ENCODE assay signal across 12 cellular contexts in the genomic region with DNA sequence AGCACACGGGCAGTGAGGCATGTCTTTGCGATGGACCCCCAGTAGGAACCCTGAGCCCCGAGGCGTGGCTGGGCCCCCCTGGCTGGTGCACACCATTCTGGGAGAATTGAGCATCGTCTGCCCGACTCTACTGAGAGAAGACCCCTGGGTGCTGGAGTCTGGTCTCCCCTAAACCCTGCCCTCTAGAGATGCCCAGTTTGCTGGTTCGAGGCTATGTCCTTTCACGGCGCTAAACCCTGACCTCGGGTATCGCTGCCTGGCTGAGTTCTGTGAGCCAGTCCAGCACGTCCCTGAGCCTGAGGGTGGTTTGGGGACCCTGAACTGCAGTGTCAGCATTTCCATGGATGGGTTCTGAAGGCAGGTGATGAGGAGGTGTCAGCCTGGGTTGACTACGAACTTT.
DNase-seq lines count a peak whose midpoint lies in the region; ATAC-seq and TF ChIP-seq lines count a peak whose summit lies in the region.
"Had no signal": no experiment of that assay in that cellular context is flagged by ENCODE, and none has a peak within 500 bp of the region (broad histone marks: within the 10 kb centered on the region; RNA-seq: fewer than 3 reads in every experiment).

No MANE protein-coding gene starts in this region.

- CTCF ChIA-PET in naive thymus-derived CD4-positive, alpha-beta T cell (lab: Charles Lee), result no interaction called here

- no peaks in the 10 kb centered on the region for H3K27me3 ChIP-seq in colonic mucosa
- no peaks in the 10 kb centered on the region for H3K27me3 ChIP-seq in naive thymus-derived CD4-positive, alpha-beta T cell (ENCODE audit: control insufficient read depth in 2 of 2, insufficient read depth in 2 of 2, low read length in 2 of 2)
- H3K27me3 ChIP-seq in tibial nerve, result no peaks in the 10 kb centered on the region
- H3K27me3 ChIP-seq: suprapubic skin had no signal

- no peak for TF ChIP-seq POLR2A in tibial nerve (IDR thresholded peaks at IDR 0.05)

- no peak for ATAC-seq in activated naive CD4-positive, alpha-beta T cell treated with anti-CD3 and anti-CD28 coated beads, Interleukin-2, amount 50 U/mL, for 72 hours
- no peak for ATAC-seq in naive thymus-derived CD4-positive, alpha-beta T cell
- no peak for ATAC-seq in GM18873 (IDR thresholded peaks at IDR 0.05; ENCODE audit: low FRiP score, unreplicated experiment)

- no peak for DNase-seq in activated naive CD4-positive, alpha-beta T cell treated with anti-CD3 and anti-CD28 coated beads, Interleukin-2, amount 50 U/mL, for 72 hours (ENCODE audit: low spot score in 2 of 2)
- no peak for DNase-seq in colonic mucosa
- DNase-seq in naive thymus-derived CD4-positive, alpha-beta T cell, result no peak
- no peak for DNase-seq in tibial nerve (ENCODE audit: low spot score in 2 of 2)
- DNase-seq in NK-92 treated with Interleukin-12 subunit alpha and Interleukin-12 subunit beta, amount 100 ng/mL, for 24 hours (lab: John Stamatoyannopoulos, UW), result no peak
- no peak for DNase-seq in NCI-H2196 treated with DMSO at 0.1 percent for 48 hours (lab: John Stamatoyannopoulos, UW; ENCODE audit: unreplicated experiment)
- DNase-seq: activated T-cell treated with anti-CD3 and anti-CD28 coated beads, Interleukin-2, amount 50 U/mL, for 1 hour; DMS53; foreskin melanocyte had no signal

- no peaks in the 10 kb centered on the region for H3K9me3 Mint-ChIP-seq in activated naive CD4-positive, alpha-beta T cell treated with anti-CD3 and anti-CD28 coated beads, Interleukin-2, amount 50 U/mL, for 24 hours
- H3K9me3 Mint-ChIP-seq in activated naive CD4-positive, alpha-beta T cell treated with anti-CD3 and anti-CD28 coated beads, Interleukin-2, amount 50 U/mL, for 72 hours, result no peaks in the 10 kb centered on the region
- H3K9me3 Mint-ChIP-seq in naive thymus-derived CD4-positive, alpha-beta T cell, result no peaks in the 10 kb centered on the region

- H3K4me1 Mint-ChIP-seq in activated naive CD4-positive, alpha-beta T cell treated with anti-CD3 and anti-CD28 coated beads, Interleukin-2, amount 50 U/mL, for 24 hours, result peaks cover 10% of the 10 kb centered on the region
- peaks cover 0 to 19% (median 11%) of the 10 kb centered on the region in 7 donors for H3K4me1 Mint-ChIP-seq in naive thymus-derived CD4-positive, alpha-beta T cell

- intact Hi-C loops in colonic mucosa (cut with DNase I), result no loop called here
- intact Hi-C loops in naive thymus-derived CD4-positive, alpha-beta T cell (cut with micrococcal nuclease), result loop anchor here in 1 of 2 donors (5.0 kb wide), 2 partner anchors 128 to 1047 kb away; partner anchors contain the start of genes MRPS2 and RXRA

- H3K4me3 Mint-ChIP-seq in activated naive CD4-positive, alpha-beta T cell treated with anti-CD3 and anti-CD28 coated beads, Interleukin-2, amount 50 U/mL, for 24 hours, result no peak overlapping the region
- peak overlapping the region in 5 of 10 donors; percentile 7 to 93 (median 83) for H3K4me3 Mint-ChIP-seq in naive thymus-derived CD4-positive, alpha-beta T cell

- H3K27ac ChIP-seq in colonic mucosa (peak overlapping the region; percentile 92), tibial nerve (peak overlapping the region; percentile 81 to 96 (median 92))
- peak overlapping the region; percentile 84 for H3K27ac ChIP-seq in naive thymus-derived CD4-positive, alpha-beta T cell (ENCODE audit: low read depth, low read length)

- no peak for TF ChIP-seq EP300 in tibial nerve (IDR thresholded peaks at IDR 0.05)

- WGBS in tibial nerve, 2 donors, result 82 to 93% methylated on average over 4 to 13 of the region's 13 CpGs

- H3K36me3 Mint-ChIP-seq in activated naive CD4-positive, alpha-beta T cell treated with anti-CD3 and anti-CD28 coated beads, Interleukin-2, amount 50 U/mL, for 24 hours, result no peaks in the 10 kb centered on the region
- H3K36me3 Mint-ChIP-seq in activated naive CD4-positive, alpha-beta T cell treated with anti-CD3 and anti-CD28 coated beads, Interleukin-2, amount 50 U/mL, for 72 hours, result no peaks in the 10 kb centered on the region
- H3K36me3 Mint-ChIP-seq in naive thymus-derived CD4-positive, alpha-beta T cell, result no peaks in the 10 kb centered on the region

- H3K4me3 ChIP-seq in colonic mucosa, result no peak overlapping the region
- no peak overlapping the region for H3K4me3 ChIP-seq in naive thymus-derived CD4-positive, alpha-beta T cell (ENCODE audit: low read length)
- H3K4me3 ChIP-seq in tibial nerve, result no peak overlapping the region

- no peaks in the 10 kb centered on the region for H3K36me3 ChIP-seq in colonic mucosa
- H3K36me3 ChIP-seq in naive thymus-derived CD4-positive, alpha-beta T cell (ENCODE audit: control insufficient read depth in 2 of 3, insufficient read depth in 3 of 3, low read length in 3 of 3), result no peaks in the 10 kb centered on the region
- H3K36me3 ChIP-seq in tibial nerve, result no peaks in the 10 kb centered on the region
- H3K36me3 ChIP-seq: suprapubic skin had no signal

- H3K4me1 ChIP-seq in colonic mucosa, result peaks cover 15% of the 10 kb centered on the region
- peaks cover 10 to 20% of the 10 kb centered on the region in 2 donors for H3K4me1 ChIP-seq in naive thymus-derived CD4-positive, alpha-beta T cell (ENCODE audit: control insufficient read depth in 2 of 2, insufficient read depth in 2 of 2, low read length in 2 of 2)
- H3K4me1 ChIP-seq in tibial nerve, result peaks cover 3 to 58% (median 26%) of the 10 kb centered on the region in 4 donors

- H3K27ac Mint-ChIP-seq in activated naive CD4-positive, alpha-beta T cell treated with anti-CD3 and anti-CD28 coated beads, Interleukin-2, amount 50 U/mL, for 24 hours, result peak overlapping the region; percentile 79
- H3K27ac Mint-ChIP-seq in activated naive CD4-positive, alpha-beta T cell treated with anti-CD3 and anti-CD28 coated beads, Interleukin-2, amount 50 U/mL, for 72 hours, result no peak overlapping the region
- peak overlapping the region; percentile 18 to 99 (median 95) for H3K27ac Mint-ChIP-seq in naive thymus-derived CD4-positive, alpha-beta T cell

- H3K27me3 Mint-ChIP-seq in activated naive CD4-positive, alpha-beta T cell treated with anti-CD3 and anti-CD28 coated beads, Interleukin-2, amount 50 U/mL, for 24 hours, result no peaks in the 10 kb centered on the region
- no peaks in the 10 kb centered on the region for H3K27me3 Mint-ChIP-seq in naive thymus-derived CD4-positive, alpha-beta T cell

- POLR2A ChIA-PET in naive thymus-derived CD4-positive, alpha-beta T cell (lab: Charles Lee), result interaction anchor here (1.0 to 1.6 kb wide), 2 partner anchors 8 to 319 kb away, joined by 3 to 5 read pairs; partner anchors contain the start of gene WDR5

- TF ChIP-seq CTCF in colonic mucosa (IDR thresholded peaks at IDR 0.05) (no peak), tibial nerve (IDR thresholded peaks at IDR 0.05) (no peak)

- H3K9me3 ChIP-seq in colonic mucosa (no peaks in the 10 kb centered on the region), tibial nerve (no peaks in the 10 kb centered on the region)
- no peaks in the 10 kb centered on the region for H3K9me3 ChIP-seq in naive thymus-derived CD4-positive, alpha-beta T cell (ENCODE audit: control insufficient read depth in 2 of 3, low read length in 3 of 3)
- H3K9me3 ChIP-seq: suprapubic skin had no signal

- H3K9ac ChIP-seq in colonic mucosa (ENCODE audit: low read depth in 2 of 2, low read length in 2 of 2), result peak overlapping the region in 1 of 2 donors; percentile 71

Comparison
In these comparisons a context has a peak if more than half of its experiments do, and no peak if none do; other contexts are left out.
1. H3K27ac Mint-ChIP-seq: peak in activated naive CD4-positive, alpha-beta T cell treated with anti-CD3 and anti-CD28 coated beads, Interleukin-2, amount 50 U/mL, for 24 hours (single experiment) and naive thymus-derived CD4-positive, alpha-beta T cell (9 of 9); none in activated naive CD4-positive, alpha-beta T cell treated with anti-CD3 and anti-CD28 coated beads, Interleukin-2, amount 50 U/mL, for 72 hours (0 of 2).
2. Peak in every context shown above with its lines, with median percentiles within 50 percentile points of each other: H3K27ac ChIP-seq.